Comparison of ENCODE assay signal across 1 cellular context in genomic region chr17:28346746-28347246, GRCh38.
TF ChIP-seq lines count a peak whose summit lies in the region.

No MANE protein-coding gene starts in this region.

TF ChIP-seq in HepG2, 621 proteins besides CTCF, POLR2A, EP300 and RAD21 (continued from another document):
- TF ChIP-seq TFDP2 (CRISPR knock-in tag; IDR thresholded peaks at IDR 0.05) (0 out of 2 replicates have a peak, but pooled peaks have one; percentile 29), ZNF577 (CRISPR knock-in tag; IDR thresholded peaks at IDR 0.05; ENCODE audit: borderline replicate concordance, low read depth) (no peak)
